Comparison of ENCODE assay signal across 8 cellular contexts in the genomic region with DNA sequence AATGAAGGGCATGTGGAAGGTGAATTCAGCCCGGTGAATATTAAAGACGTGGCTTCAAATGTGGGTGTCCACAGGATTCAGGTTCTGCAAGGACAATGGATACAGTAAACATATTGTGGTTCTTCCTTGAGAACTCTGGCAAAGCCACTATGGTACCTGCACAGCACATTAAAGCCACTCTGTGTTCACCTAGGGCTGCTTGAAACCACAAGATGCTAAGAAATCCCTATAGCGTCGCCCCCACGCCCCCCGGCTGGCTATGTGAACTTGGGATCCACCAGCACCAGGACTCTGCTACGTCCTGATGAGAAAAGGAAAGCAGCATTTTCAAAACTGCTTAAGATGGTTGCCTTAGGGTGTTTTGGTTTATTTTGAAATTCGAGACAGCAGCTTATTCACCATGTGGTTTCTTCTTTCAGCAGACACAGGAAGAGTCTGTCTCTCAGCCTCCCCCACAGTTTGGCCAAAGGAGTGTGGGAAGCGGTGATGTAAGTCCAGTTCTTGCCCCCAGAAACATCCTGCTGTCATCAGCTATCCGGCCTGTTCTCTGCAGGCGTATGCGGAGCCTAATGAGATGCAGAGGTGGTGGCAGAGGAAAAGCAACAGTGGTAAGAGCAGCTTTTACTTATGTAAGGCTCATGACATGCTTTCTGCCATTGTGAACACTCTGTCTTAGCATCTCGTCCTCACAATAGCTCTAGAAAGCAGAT.
DNase-seq lines count a peak whose midpoint lies in the region; ATAC-seq and FAIRE-seq lines count a peak whose summit lies in the region.

No MANE protein-coding gene starts in this region.

- peak; percentile 76 for FAIRE-seq in RCC 7860 (lab: Jason Lieb, UNC)

- ATAC-seq in GM18867 (IDR thresholded peaks at IDR 0.05; ENCODE audit: unreplicated experiment) (peak; percentile 41), GM18517 (IDR thresholded peaks at IDR 0.05; ENCODE audit: unreplicated experiment) (no peak), HG02610 (IDR thresholded peaks at IDR 0.05; ENCODE audit: unreplicated experiment) (no peak)

- peak; percentile 84 for DNase-seq in RCC 7860 (ENCODE audit: low spot score)
- DNase-seq in activated effector memory CD4-positive, alpha-beta T cell treated with Interleukin-2 at 50 U/mL for 16 hours = peak; percentile 56
- DNase-seq in glomerular visceral epithelial cell (ENCODE audit: extremely low spot score) = peak; percentile 95
- peak; percentile 92 for DNase-seq in renal cortical epithelial cell (ENCODE audit: low read depth)
- DNase-seq in DMS53 treated with DMSO at 0.1 percent for 48 hours (lab: John Stamatoyannopoulos, UW; ENCODE audit: unreplicated experiment) = no peak
